Comparison of ENCODE assay signal across 10 cellular contexts in the genomic region with DNA sequence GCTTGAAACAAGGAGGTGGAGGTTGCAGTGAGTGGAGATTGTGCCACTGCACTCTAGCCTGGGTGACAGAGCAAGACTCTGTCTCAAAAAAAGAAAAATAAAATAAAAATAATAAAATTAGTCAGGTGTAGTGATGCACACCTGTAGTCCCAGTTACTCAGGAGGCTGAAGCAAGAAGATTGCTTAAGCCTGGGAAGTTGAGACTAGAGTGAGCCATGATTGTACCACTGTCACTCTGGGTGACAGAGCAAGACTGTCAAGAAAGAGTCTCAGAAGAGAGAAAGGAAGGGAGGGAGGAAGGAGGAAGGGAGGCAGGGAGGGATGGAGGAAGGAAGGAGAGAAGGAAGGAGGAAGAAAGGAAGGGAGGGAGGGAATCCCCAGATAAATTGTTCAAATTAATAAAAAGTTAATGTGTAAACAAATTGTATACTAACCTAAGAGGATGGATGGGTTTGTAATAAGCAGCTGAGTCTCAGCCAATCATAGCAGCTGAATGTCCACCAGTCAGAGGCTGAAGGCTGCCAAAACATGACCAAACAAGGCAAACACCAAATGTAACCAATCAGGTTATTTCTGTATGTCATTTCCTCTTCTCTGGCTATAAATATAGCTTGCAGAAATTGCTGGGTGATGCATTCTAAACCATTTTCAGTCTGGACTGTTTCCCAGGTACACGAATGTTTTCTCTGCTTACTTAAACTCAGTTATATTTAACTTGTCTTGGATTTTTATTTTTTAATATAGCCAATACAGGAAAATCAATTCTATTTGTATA. TPM values are rescaled to one million over a fixed set of nuclear protein-coding genes. Genes with fewer than 3 reads are reported as not detected.
DNase-seq lines count a peak whose midpoint lies in the region; ATAC-seq and TF ChIP-seq lines count a peak whose summit lies in the region.
"Had no signal": no experiment of that assay in that cellular context is flagged by ENCODE, and none has a peak within 500 bp of the region (broad histone marks: within the 10 kb centered on the region; RNA-seq: fewer than 3 reads in every experiment).

No MANE protein-coding gene starts in this region.

- H3K36me3 Mint-ChIP-seq in activated CD8-positive, alpha-beta T cell treated with anti-CD3 and anti-CD28 coated beads, Interleukin-2, amount 10 ng/mL, durations not matched to agents 7 days and 5 days (ENCODE audit: low read depth): peaks cover 6% of the 10 kb centered on the region

- TF ChIP-seq CTCF in Loucy (conservative IDR thresholded peaks at IDR 0.05; ENCODE audit: low read length): no peak

- CTCF ChIA-PET in activated CD8-positive, alpha-beta T cell treated with anti-CD3 and anti-CD28 coated beads, Interleukin-2, amount 10 ng/mL, durations not matched to agents 7 days and 5 days (lab: Charles Lee): interaction anchor here (0.9 to 4.4 kb wide), 3 partner anchors 8 to 18 kb away, joined by 3 to 38 read pairs (median 3); no protein-coding TSS in a partner anchor

- intact Hi-C loops in left colon (cut with DNase I, micrococcal nuclease): no loop called here

- no peaks in the 10 kb centered on the region for H4K20me1 ChIP-seq in Loucy (ENCODE audit: insufficient read depth, low read length, poor library complexity, severe bottlenecking)

- DNase-seq in NCI-H748 (lab: John Stamatoyannopoulos, UW; ENCODE audit: unreplicated experiment) (peak; percentile 31), NCI-H748 treated with DMSO at 0.1 percent for 48 hours (lab: John Stamatoyannopoulos, UW) (no peak), left colon (no peak), COLO668 (lab: John Stamatoyannopoulos, UW; ENCODE audit: unreplicated experiment) (no peak), DMS114 treated with DMSO at 0.1 percent for 48 hours (lab: John Stamatoyannopoulos, UW; ENCODE audit: unreplicated experiment) (no peak)
- DNase-seq in activated CD8-positive, alpha-beta T cell treated with anti-CD3 and anti-CD28 coated beads, Interleukin-2, amount 10 ng/mL, durations not matched to agents 7 days and 5 days: no peak
- DNase-seq: activated B cell treated with CpG ODN at 0.5 μM for 24 hours, NCI-H2227 treated with DMSO at 0.1 percent for 48 hours had no signal

- peaks cover 36% of the 10 kb centered on the region for H3K4me1 Mint-ChIP-seq in activated CD8-positive, alpha-beta T cell treated with anti-CD3 and anti-CD28 coated beads, Interleukin-2, amount 10 ng/mL, durations not matched to agents 7 days and 5 days (ENCODE audit: low read depth)

- H3K4me3 Mint-ChIP-seq in activated CD8-positive, alpha-beta T cell treated with anti-CD3 and anti-CD28 coated beads, Interleukin-2, amount 10 ng/mL, durations not matched to agents 7 days and 5 days: no peak overlapping the region

- no peaks in the 10 kb centered on the region for H3K9me3 ChIP-seq in Loucy (ENCODE audit: insufficient read depth, low read depth, low read length)

- peak overlapping the region; percentile 73 for H3K27ac Mint-ChIP-seq in activated CD8-positive, alpha-beta T cell treated with anti-CD3 and anti-CD28 coated beads, Interleukin-2, amount 10 ng/mL, durations not matched to agents 7 days and 5 days

- no peak for ATAC-seq in activated CD8-positive, alpha-beta T cell treated with anti-CD3 and anti-CD28 coated beads, Interleukin-2, amount 10 ng/mL, durations not matched to agents 7 days and 5 days
- ATAC-seq in left colon (peak; percentile 20), HG02938 (IDR thresholded peaks at IDR 0.05; ENCODE audit: unreplicated experiment) (no peak)

- no peaks in the 10 kb centered on the region for H3K27me3 ChIP-seq in Loucy (ENCODE audit: insufficient read depth, low read length, poor library complexity, severe bottlenecking)

- H3K9me3 Mint-ChIP-seq in activated CD8-positive, alpha-beta T cell treated with anti-CD3 and anti-CD28 coated beads, Interleukin-2, amount 10 ng/mL, durations not matched to agents 7 days and 5 days (ENCODE audit: insufficient read depth): no peaks in the 10 kb centered on the region
- H3K9me3 Mint-ChIP-seq: activated B cell treated with CpG ODN at 0.5 μM for 24 hours had no signal

- no peaks in the 10 kb centered on the region for H3F3A ChIP-seq in Loucy (ENCODE audit: low read depth)

- H3K9me2 ChIP-seq in Loucy (replicated peaks; ENCODE audit: low read depth, low read length): no peaks in the 10 kb centered on the region

- peak overlapping the region; percentile 59 for H3K4me2 ChIP-seq in Loucy (ENCODE audit: low read depth, low read length, poor library complexity, severe bottlenecking)

- H3K27me3 Mint-ChIP-seq in activated CD8-positive, alpha-beta T cell treated with anti-CD3 and anti-CD28 coated beads, Interleukin-2, amount 10 ng/mL, durations not matched to agents 7 days and 5 days (ENCODE audit: low read depth): no peaks in the 10 kb centered on the region
- H3K27me3 Mint-ChIP-seq: activated B cell treated with CpG ODN at 0.5 μM for 24 hours had no signal

- peak overlapping the region; percentile 64 for H3K9ac ChIP-seq in Loucy (ENCODE audit: low read depth, low read length, poor library complexity, severe bottlenecking)

- no peaks in the 10 kb centered on the region for H3K36me3 ChIP-seq in Loucy (ENCODE audit: insufficient read depth, low read length)

- H3K79me2 ChIP-seq in Loucy (ENCODE audit: insufficient read depth, low read length): peaks cover 11% of the 10 kb centered on the region

- H3K4me3 ChIP-seq in Loucy (ENCODE audit: low read length, poor library complexity, severe bottlenecking): peak overlapping the region; percentile 39

- H2AFZ ChIP-seq in Loucy (ENCODE audit: low read length): peak overlapping the region; percentile 66

- POLR2A ChIA-PET in activated CD8-positive, alpha-beta T cell treated with anti-CD3 and anti-CD28 coated beads, Interleukin-2, amount 10 ng/mL, durations not matched to agents 7 days and 5 days (lab: Charles Lee): no interaction called here

- peaks cover 46% of the 10 kb centered on the region for H3K4me1 ChIP-seq in Loucy (ENCODE audit: insufficient read depth, low read length, poor library complexity, severe bottlenecking)

RNA-seq across cellular contexts. Expression of a gene that starts 6.1 kb away (rescaled TPM):
- 10 to 100 TPM; 59.9 to 62.3 TPM for total RNA-seq in activated CD8-positive, alpha-beta T cell treated with anti-CD3 and anti-CD28 coated beads, Interleukin-2, amount 10 ng/mL, durations not matched to agents 7 days and 5 days
- 1 to 10 TPM; 5.2 to 6.5 TPM for total RNA-seq in left colon

RNA-seq across cellular contexts. Expression of a gene that starts 38.3 kb away (rescaled TPM):
- 10 to 100 TPM; 35.7 to 40.4 TPM for total RNA-seq in activated CD8-positive, alpha-beta T cell treated with anti-CD3 and anti-CD28 coated beads, Interleukin-2, amount 10 ng/mL, durations not matched to agents 7 days and 5 days
- total RNA-seq in left colon: 1 to 10 TPM in 1 of 2 donors, under 1 TPM in 1; 0.73 to 3.4 TPM

RNA-seq across cellular contexts. Expression of a gene that starts 41.4 kb away (rescaled TPM):
- under 1 TPM; 0.55 to 0.95 TPM for total RNA-seq in activated CD8-positive, alpha-beta T cell treated with anti-CD3 and anti-CD28 coated beads, Interleukin-2, amount 10 ng/mL, durations not matched to agents 7 days and 5 days
- 1 to 10 TPM; 4.2 to 6.5 TPM for total RNA-seq in left colon

RNA-seq across cellular contexts. Expression of a gene that starts 48.8 kb away (rescaled TPM):
- total RNA-seq in activated CD8-positive, alpha-beta T cell treated with anti-CD3 and anti-CD28 coated beads, Interleukin-2, amount 10 ng/mL, durations not matched to agents 7 days and 5 days: not detected
- 10 to 100 TPM in 1 of 2 donors, 1 to 10 TPM in 1; 3.2 to 23.4 TPM for total RNA-seq in left colon
- total RNA-seq: activated B cell treated with CpG ODN at 0.5 μM for 24 hours had no signal

Comparison
In these comparisons a context has a peak if more than half of its experiments do, and no peak if none do; other contexts are left out.
1. RNA of a gene that starts 6.1 kb away (total RNA-seq): 59.9 to 62.3 TPM in activated CD8-positive, alpha-beta T cell treated with anti-CD3 and anti-CD28 coated beads, Interleukin-2, amount 10 ng/mL, durations not matched to agents 7 days and 5 days; 5.2 to 6.5 TPM in left colon; every median in the first group is over 4 times any median in the second.
2. RNA of a gene that starts 38.3 kb away (total RNA-seq): 35.7 to 40.4 TPM in activated CD8-positive, alpha-beta T cell treated with anti-CD3 and anti-CD28 coated beads, Interleukin-2, amount 10 ng/mL, durations not matched to agents 7 days and 5 days; 0.73 to 3.4 TPM in left colon; every median in the first group is over 4 times any median in the second.